18 cellular contexts compared by ENCODE assay signal in the genomic region with DNA sequence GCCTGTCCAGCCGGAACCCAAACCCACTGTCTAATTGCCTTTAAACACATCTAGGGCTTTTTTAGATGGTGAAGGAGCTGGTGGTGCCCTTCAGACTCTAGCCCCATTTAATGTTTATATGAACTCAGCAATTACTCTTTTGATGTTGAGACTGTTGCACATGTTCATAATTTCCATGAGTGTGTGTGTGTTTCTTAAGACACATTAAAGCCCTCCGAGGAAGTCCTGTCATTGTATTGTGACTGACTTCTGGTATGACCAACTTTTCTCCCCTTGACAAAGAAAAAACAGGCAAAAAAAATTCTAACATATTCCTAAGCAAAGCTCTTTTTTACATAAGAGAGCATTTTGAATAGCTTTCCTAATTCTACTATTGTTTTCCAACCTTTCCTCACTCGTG.
DNase-seq lines count a peak whose midpoint lies in the region; ATAC-seq and TF ChIP-seq lines count a peak whose summit lies in the region.
"Had no signal": no experiment of that assay in that cellular context is flagged by ENCODE, and none has a peak within 500 bp of the region (broad histone marks: within the 10 kb centered on the region; RNA-seq: fewer than 3 reads in every experiment).

No MANE protein-coding gene starts in this region.

- H2AFZ ChIP-seq in OCI-LY1 (ENCODE audit: low read length), result no peak overlapping the region

- peaks cover 4% of the 10 kb centered on the region for H3K4me1 Mint-ChIP-seq in activated CD4-positive, alpha-beta T cell treated with anti-CD3 and anti-CD28 coated beads for 36 hours
- H3K4me1 Mint-ChIP-seq in endothelial cell (ENCODE audit: unreplicated experiment), result peaks cover 12% of the 10 kb centered on the region
- H3K4me1 Mint-ChIP-seq in T-cell, result peaks cover 0 to 9% (median 9%) of the 10 kb centered on the region in 3 donors

- peak; percentile 33 for ATAC-seq in activated CD4-positive, alpha-beta T cell treated with anti-CD3 and anti-CD28 coated beads for 36 hours
- ATAC-seq in T-cell (replicated peaks in 1 of 4), result no peak
- ATAC-seq: Panc1 had no signal

- no peak overlapping the region for H3K4me2 ChIP-seq in OCI-LY1 (ENCODE audit: low read length)
- H3K4me2 ChIP-seq: BLaER1 treated with 17β-estradiol and CSF1 and Interleukin-3, amounts not matched to agents 10 nM and 100 nM had no signal

- H3K4me1 ChIP-seq in OCI-LY1 (ENCODE audit: insufficient read depth, low read length, severe bottlenecking), result peaks cover 13% of the 10 kb centered on the region
- peaks cover 0 to 5% (median 2%) of the 10 kb centered on the region in 3 donors for H3K4me1 ChIP-seq in skeletal muscle tissue (ENCODE audit: control insufficient read depth in 3 of 3, insufficient read depth in 3 of 3, low read length in 3 of 3)
- H3K4me1 ChIP-seq: BLaER1 treated with 17β-estradiol and CSF1 and Interleukin-3, amounts not matched to agents 10 nM and 100 nM had no signal

- no peaks in the 10 kb centered on the region for H4K20me1 ChIP-seq in OCI-LY1 (ENCODE audit: insufficient read depth, low read length)

- H3F3A ChIP-seq in OCI-LY1 (ENCODE audit: insufficient read depth, low read length), result no peaks in the 10 kb centered on the region

- H3K9me3 Mint-ChIP-seq in activated CD4-positive, alpha-beta T cell treated with anti-CD3 and anti-CD28 coated beads for 36 hours (ENCODE audit: low read depth), result no peaks in the 10 kb centered on the region
- no peaks in the 10 kb centered on the region for H3K9me3 Mint-ChIP-seq in endothelial cell (ENCODE audit: unreplicated experiment)
- H3K9me3 Mint-ChIP-seq in T-cell, result no peaks in the 10 kb centered on the region

- no peak overlapping the region for H3K9ac ChIP-seq in OCI-LY1 (ENCODE audit: low read length)
- H3K9ac ChIP-seq in skeletal muscle tissue (ENCODE audit: low read depth in 1 of 3, low read length in 3 of 3), result no peak overlapping the region
- H3K9ac ChIP-seq: BLaER1 treated with 17β-estradiol and CSF1 and Interleukin-3, amounts not matched to agents 10 nM and 100 nM had no signal

- DNase-seq in activated CD4-positive, alpha-beta T cell treated with anti-CD3 and anti-CD28 coated beads for 36 hours, result no peak
- DNase-seq in activated CD4-positive, alpha-beta T cell treated with anti-CD3 and anti-CD28 coated beads, Interleukin-2, amount 50 U/mL, for 4 hours, result no peak
- DNase-seq in endothelial cell (ENCODE audit: low spot score) (no peak), T-cell (no peak), hypothalamus (lab: John Stamatoyannopoulos, UW) (no peak), amniotic stem cell (lab: John Stamatoyannopoulos, UW) (no peak)
- DNase-seq: DMS153, HCEC 1CT, Karpas-422, NCI-H2029 treated with DMSO at 0.1 percent for 48 hours, NCI-H510A, NCI-H82, Right ventricle myocardium superior had no signal

- CTCF ChIA-PET in activated CD4-positive, alpha-beta T cell treated with anti-CD3 and anti-CD28 coated beads for 36 hours (lab: Charles Lee), result interaction anchor here (1.5 kb wide), 1 partner anchor 25 kb away, joined by 3 read pairs; no protein-coding TSS in a partner anchor
- CTCF ChIA-PET in T-cell (lab: Charles Lee), result no interaction called here

- peaks cover 18% of the 10 kb centered on the region for H3K36me3 Mint-ChIP-seq in activated CD4-positive, alpha-beta T cell treated with anti-CD3 and anti-CD28 coated beads for 36 hours (ENCODE audit: low read depth)
- H3K36me3 Mint-ChIP-seq in endothelial cell (ENCODE audit: low read depth, unreplicated experiment), result peaks cover 49% of the 10 kb centered on the region
- peaks cover 64% of the 10 kb centered on the region for H3K36me3 Mint-ChIP-seq in T-cell

- TF ChIP-seq CTCF in OCI-LY1 (IDR thresholded peaks at IDR 0.05; ENCODE audit: low read length) (no peak), endothelial cell (IDR thresholded peaks at IDR 0.05; ENCODE audit: unreplicated experiment) (no peak)

- POLR2A ChIA-PET in activated CD4-positive, alpha-beta T cell treated with anti-CD3 and anti-CD28 coated beads for 36 hours (lab: Charles Lee), result interaction anchor here (0.6 kb wide), 1 partner anchor 17 kb away, joined by 3 read pairs; no protein-coding TSS in a partner anchor
- POLR2A ChIA-PET in T-cell (lab: Charles Lee), result interaction anchor here (0.6 to 0.7 kb wide), 4 partner anchors 20 to 874 kb away, joined by 3 to 6 read pairs (median 3); no protein-coding TSS in a partner anchor

- no peaks in the 10 kb centered on the region for H3K79me2 ChIP-seq in OCI-LY1 (ENCODE audit: insufficient read depth, low read length)

- intact Hi-C loops in activated CD4-positive, alpha-beta T cell treated with anti-CD3 and anti-CD28 coated beads for 36 hours (cut with DNase I, micrococcal nuclease), result no loop called here

- no peak overlapping the region for H3K4me3 Mint-ChIP-seq in activated CD4-positive, alpha-beta T cell treated with anti-CD3 and anti-CD28 coated beads for 36 hours
- no peak overlapping the region for H3K4me3 Mint-ChIP-seq in endothelial cell (ENCODE audit: unreplicated experiment)
- no peak overlapping the region for H3K4me3 Mint-ChIP-seq in T-cell

- H3K9me2 ChIP-seq in OCI-LY1 (ENCODE audit: low read depth, low read length), result no peaks in the 10 kb centered on the region

- H3K27ac ChIP-seq in OCI-LY1 (ENCODE audit: low read depth, low read length, poor library complexity, severe bottlenecking) (peak overlapping the region; percentile 27), skeletal muscle tissue (ENCODE audit: low read depth, low read length) (peak overlapping the region; percentile 13)
- H3K27ac ChIP-seq: 22Rv1; BLaER1 treated with 17β-estradiol and CSF1 and Interleukin-3, amounts not matched to agents 10 nM and 100 nM had no signal

- H3K27me3 Mint-ChIP-seq in activated CD4-positive, alpha-beta T cell treated with anti-CD3 and anti-CD28 coated beads for 36 hours, result no peaks in the 10 kb centered on the region
- H3K27me3 Mint-ChIP-seq in endothelial cell (ENCODE audit: unreplicated experiment), result peaks cover 6% of the 10 kb centered on the region
- no peaks in the 10 kb centered on the region for H3K27me3 Mint-ChIP-seq in T-cell

- H3K27ac Mint-ChIP-seq in activated CD4-positive, alpha-beta T cell treated with anti-CD3 and anti-CD28 coated beads for 36 hours, result no peak overlapping the region
- H3K27ac Mint-ChIP-seq in endothelial cell (ENCODE audit: unreplicated experiment) (peak overlapping the region; percentile 44), T-cell (no peak overlapping the region)

- H3K9me3 ChIP-seq in OCI-LY1 (ENCODE audit: low read length) (no peaks in the 10 kb centered on the region), skeletal muscle tissue (ENCODE audit: control insufficient read depth in 3 of 3, low read length in 3 of 3) (no peaks in the 10 kb centered on the region)
- H3K9me3 ChIP-seq: BLaER1 treated with 17β-estradiol and CSF1 and Interleukin-3, amounts not matched to agents 10 nM and 100 nM had no signal

- no peaks in the 10 kb centered on the region for H3K27me3 ChIP-seq in OCI-LY1 (ENCODE audit: insufficient read depth, low read length)
- H3K27me3 ChIP-seq in skeletal muscle tissue (ENCODE audit: control insufficient read depth in 3 of 3, insufficient read depth in 3 of 3, low read length in 3 of 3), result no peaks in the 10 kb centered on the region
- H3K27me3 ChIP-seq: BLaER1 treated with 17β-estradiol and CSF1 and Interleukin-3, amounts not matched to agents 10 nM and 100 nM had no signal

- peaks cover 4% of the 10 kb centered on the region; the same call in 1 of the 2 replicates for H3K36me3 ChIP-seq in OCI-LY1 (ENCODE audit: insufficient read depth, low read length)
- peaks cover 4 to 19% (median 13%) of the 10 kb centered on the region in 3 donors for H3K36me3 ChIP-seq in skeletal muscle tissue (ENCODE audit: control insufficient read depth in 3 of 3, insufficient read depth in 3 of 3, low read length in 3 of 3)

- H3K4me3 ChIP-seq in OCI-LY1 (ENCODE audit: low read depth, low read length, poor library complexity, severe bottlenecking), result no peak overlapping the region
- no peak overlapping the region for H3K4me3 ChIP-seq in skeletal muscle tissue (ENCODE audit: low read length in 3 of 3)
- H3K4me3 ChIP-seq: BLaER1 treated with 17β-estradiol and CSF1 and Interleukin-3, amounts not matched to agents 10 nM and 100 nM had no signal
